Comparison of ENCODE assay signal across 25 cellular contexts in genomic region chr4:82773049-82773448, GRCh38.
"Had no signal": no experiment of that assay in that cellular context is flagged by ENCODE, and none has a peak within 500 bp of the region (broad histone marks: within the 10 kb centered on the region; RNA-seq: fewer than 3 reads in every experiment).

No MANE protein-coding gene starts in this region.

- H3K9me3 ChIP-seq: ascending aorta, colonic mucosa, left lung, neutrophil, right lobe of liver, thoracic aorta, vagina had no signal

- H3K9me3 Mint-ChIP-seq: activated CD4-positive, alpha-beta memory T cell treated with anti-CD3 and anti-CD28 coated beads, Interleukin-2, amount 10 ng/mL, durations not matched to agents 7 days and 5 days; activated CD4-positive, alpha-beta T cell treated with anti-CD3 and anti-CD28 coated beads, Interleukin-2, amount 10 ng/mL, durations not matched to agents 24 days and 14 days; activated naive CD4-positive, alpha-beta T cell treated with anti-CD3 and anti-CD28 coated beads, Interleukin-2, amount 10 ng/mL, durations not matched to agents 7 days and 5 days; activated T-cell treated with anti-CD3 and anti-CD28 coated beads, Interleukin-2, amount 50 U/mL, for 72 hours; central memory CD8-positive, alpha-beta T cell; immature natural killer cell; naive thymus-derived CD8-positive, alpha-beta T cell; stimulated activated effector memory CD8-positive, alpha-beta T cell treated with anti-CD3 and anti-CD28 coated beads, Interleukin-12 subunit alpha, Interleukin-12 subunit beta, amount 100 ng/mL, for 72 hours; stimulated activated naive CD8-positive, alpha-beta T cell treated with anti-CD3 and anti-CD28 coated beads, Interleukin-15, amount 100 ng/mL, for 72 hours; T-helper 2 cell treated with Interferon-gamma antibody and Interleukin-4, amounts not matched to agents 5 μg/mL and 100 μg/mL, for 36 hours; type B pancreatic cell had no signal

- H3K27me3 ChIP-seq: ascending aorta, colonic mucosa, left lung, neutrophil, right lobe of liver, vagina had no signal

- H3K4me1 Mint-ChIP-seq: activated CD4-positive, alpha-beta memory T cell treated with anti-CD3 and anti-CD28 coated beads, Interleukin-2, amount 10 ng/mL, durations not matched to agents 7 days and 5 days; activated CD4-positive, alpha-beta T cell treated with anti-CD3 and anti-CD28 coated beads, Interleukin-2, amount 10 ng/mL, durations not matched to agents 24 days and 14 days; activated naive CD4-positive, alpha-beta T cell treated with anti-CD3 and anti-CD28 coated beads, Interleukin-2, amount 10 ng/mL, durations not matched to agents 7 days and 5 days; central memory CD8-positive, alpha-beta T cell; naive thymus-derived CD8-positive, alpha-beta T cell; stimulated activated effector memory CD8-positive, alpha-beta T cell treated with anti-CD3 and anti-CD28 coated beads, Interleukin-12 subunit alpha, Interleukin-12 subunit beta, amount 100 ng/mL, for 72 hours; stimulated activated naive CD8-positive, alpha-beta T cell treated with anti-CD3 and anti-CD28 coated beads, Interleukin-15, amount 100 ng/mL, for 72 hours had no signal

- H3K9ac ChIP-seq: parathyroid adenoma had no signal

- ATAC-seq: activated CD4-positive, CD25-positive, alpha-beta regulatory T cell treated with anti-CD3 and anti-CD28 coated beads, Interleukin-2, amount 50 U/mL, for 24 hours; activated T-cell treated with anti-CD3 and anti-CD28 coated beads, Interleukin-2, amount 50 U/mL, for 72 hours; left lung; naive thymus-derived CD8-positive, alpha-beta T cell; right lobe of liver; stimulated activated effector memory CD8-positive, alpha-beta T cell treated with anti-CD3 and anti-CD28 coated beads, Interleukin-12 subunit alpha, Interleukin-12 subunit beta, amount 100 ng/mL, for 72 hours; stimulated activated naive CD8-positive, alpha-beta T cell treated with anti-CD3 and anti-CD28 coated beads, Interleukin-15, amount 100 ng/mL, for 72 hours had no signal

- H3K4me3 ChIP-seq: ascending aorta, colonic mucosa, left lung, lung, right lobe of liver, skin epidermis, thoracic aorta, vagina had no signal

- H3K4me1 ChIP-seq: ascending aorta, colonic mucosa, left lung, parathyroid adenoma, right lobe of liver, vagina had no signal

- H3K79me2 ChIP-seq: parathyroid adenoma had no signal

- H3K27me3 Mint-ChIP-seq: central memory CD8-positive, alpha-beta T cell; stimulated activated naive CD8-positive, alpha-beta T cell treated with anti-CD3 and anti-CD28 coated beads, Interleukin-15, amount 100 ng/mL, for 72 hours; type B pancreatic cell had no signal

- H3K27ac Mint-ChIP-seq: activated CD4-positive, alpha-beta memory T cell treated with anti-CD3 and anti-CD28 coated beads, Interleukin-2, amount 10 ng/mL, durations not matched to agents 7 days and 5 days; activated CD4-positive, alpha-beta T cell treated with anti-CD3 and anti-CD28 coated beads, Interleukin-2, amount 10 ng/mL, durations not matched to agents 24 days and 14 days; activated naive CD4-positive, alpha-beta T cell treated with anti-CD3 and anti-CD28 coated beads, Interleukin-2, amount 10 ng/mL, durations not matched to agents 7 days and 5 days; activated T-cell treated with anti-CD3 and anti-CD28 coated beads, Interleukin-2, amount 50 U/mL, for 72 hours; immature natural killer cell; naive thymus-derived CD8-positive, alpha-beta T cell; stimulated activated effector memory CD8-positive, alpha-beta T cell treated with anti-CD3 and anti-CD28 coated beads, Interleukin-12 subunit alpha, Interleukin-12 subunit beta, amount 100 ng/mL, for 72 hours; stimulated activated naive CD8-positive, alpha-beta T cell treated with anti-CD3 and anti-CD28 coated beads, Interleukin-15, amount 100 ng/mL, for 72 hours; T-helper 2 cell treated with Interferon-gamma antibody and Interleukin-4, amounts not matched to agents 5 μg/mL and 100 μg/mL, for 36 hours; type B pancreatic cell had no signal

- H3K36me3 ChIP-seq: ascending aorta, colonic mucosa, left lung, neutrophil, right lobe of liver, thoracic aorta, vagina had no signal

- DNase-seq: activated CD4-positive, alpha-beta memory T cell treated with anti-CD3 and anti-CD28 coated beads, Interleukin-2, amount 10 ng/mL, durations not matched to agents 7 days and 5 days; activated CD4-positive, alpha-beta T cell treated with anti-CD3 and anti-CD28 coated beads, Interleukin-2, amount 10 ng/mL, durations not matched to agents 24 days and 14 days; activated effector memory CD4-positive, alpha-beta T cell treated with anti-CD3 and anti-CD28 coated beads, Interleukin-2, amount 50 U/mL, for 16 hours; activated naive CD4-positive, alpha-beta T cell treated with anti-CD3 and anti-CD28 coated beads, Interleukin-2, amount 10 ng/mL, durations not matched to agents 7 days and 5 days; activated T-cell treated with anti-CD3 and anti-CD28 coated beads, Interleukin-2, amount 50 U/mL, for 72 hours; colonic mucosa; immature natural killer cell; left lung; naive thymus-derived CD8-positive, alpha-beta T cell; right lobe of liver; stimulated activated CD4-positive, alpha-beta T cell treated with anti-CD3 and anti-CD28 coated beads, Interleukin-1b, Interleukin-23, amount 100 ng/mL, for 48 hours; stimulated activated naive CD8-positive, alpha-beta T cell treated with anti-CD3 and anti-CD28 coated beads, Interleukin-15, amount 100 ng/mL, for 72 hours had no signal

- H3K27ac ChIP-seq: ascending aorta, colonic mucosa, left lung, neutrophil, parathyroid adenoma, right lobe of liver, skin epidermis, thoracic aorta, vagina, VCaP had no signal

- H3K36me3 Mint-ChIP-seq: activated naive CD4-positive, alpha-beta T cell treated with anti-CD3 and anti-CD28 coated beads, Interleukin-2, amount 10 ng/mL, durations not matched to agents 7 days and 5 days; naive thymus-derived CD8-positive, alpha-beta T cell; stimulated activated effector memory CD8-positive, alpha-beta T cell treated with anti-CD3 and anti-CD28 coated beads, Interleukin-12 subunit alpha, Interleukin-12 subunit beta, amount 100 ng/mL, for 72 hours had no signal

- H3K4me3 Mint-ChIP-seq: activated CD4-positive, alpha-beta memory T cell treated with anti-CD3 and anti-CD28 coated beads, Interleukin-2, amount 10 ng/mL, durations not matched to agents 7 days and 5 days; activated CD4-positive, alpha-beta T cell treated with anti-CD3 and anti-CD28 coated beads, Interleukin-2, amount 10 ng/mL, durations not matched to agents 24 days and 14 days; activated naive CD4-positive, alpha-beta T cell treated with anti-CD3 and anti-CD28 coated beads, Interleukin-2, amount 10 ng/mL, durations not matched to agents 7 days and 5 days; activated T-cell treated with anti-CD3 and anti-CD28 coated beads, Interleukin-2, amount 50 U/mL, for 72 hours; central memory CD8-positive, alpha-beta T cell; immature natural killer cell; naive thymus-derived CD8-positive, alpha-beta T cell; stimulated activated effector memory CD8-positive, alpha-beta T cell treated with anti-CD3 and anti-CD28 coated beads, Interleukin-12 subunit alpha, Interleukin-12 subunit beta, amount 100 ng/mL, for 72 hours; stimulated activated naive CD8-positive, alpha-beta T cell treated with anti-CD3 and anti-CD28 coated beads, Interleukin-15, amount 100 ng/mL, for 72 hours; T-helper 2 cell treated with Interferon-gamma antibody and Interleukin-4, amounts not matched to agents 5 μg/mL and 100 μg/mL, for 36 hours; type B pancreatic cell had no signal
